In genomic region chr15:99425666-99426301, GRCh38 we compare ENCODE assay signal across 11 cellular contexts.
DNase-seq lines count a peak whose midpoint lies in the region; ATAC-seq, FAIRE-seq and TF ChIP-seq lines count a peak whose summit lies in the region.
"Had no signal": no experiment of that assay in that cellular context is flagged by ENCODE, and none has a peak within 500 bp of the region (broad histone marks: within the 10 kb centered on the region; RNA-seq: fewer than 3 reads in every experiment).

No MANE protein-coding gene starts in this region.

- no peaks in the 10 kb centered on the region for H4K20me1 ChIP-seq in keratinocyte (ENCODE audit: control insufficient read depth, extremely low read depth, insufficient read depth, low read length)

- H3K36me3 ChIP-seq in keratinocyte (ENCODE audit: control insufficient read depth in 2 of 2, extremely low read depth in 1 of 2, insufficient read depth in 2 of 2, low read length in 2 of 2), result no peaks in the 10 kb centered on the region

- H3K9me3 ChIP-seq in keratinocyte (ENCODE audit: control insufficient read depth, low read depth, low read length), result no peaks in the 10 kb centered on the region

- peak; percentile 30 to 75 (median 64) for TF ChIP-seq CTCF in keratinocyte (optimal IDR thresholded peaks at IDR 0.05 in 1 of 3, IDR thresholded peaks at IDR 0.05 in 1 of 3, conservative IDR thresholded peaks at IDR 0.05 in 1 of 3; ENCODE audit: extremely low read depth in 1 of 3, insufficient read depth in 2 of 3, low read length in 3 of 3)
- no peak for TF ChIP-seq CTCF in natural killer cell (IDR thresholded peaks at IDR 0.05)

- peak overlapping the region; percentile 90 for H2AFZ ChIP-seq in keratinocyte (ENCODE audit: control insufficient read depth, low read length)

- H3K36me3 Mint-ChIP-seq in T-helper 1 cell treated with Interleukin-12 subunit alpha and Interleukin-12 subunit beta and Interleukin-4 antibody, amounts not matched to agents 30 μg/mL and 1 μg/mL, for 36 hours (ENCODE audit: low read depth), result peaks cover 6% of the 10 kb centered on the region
- no peaks in the 10 kb centered on the region for H3K36me3 Mint-ChIP-seq in natural killer cell
- H3K36me3 Mint-ChIP-seq: natural killer cell treated with Interleukin-12 subunit alpha and Interleukin-12 subunit beta and Interleukin-15 and Interleukin-18, amount 100 ng/mL, for 72 hours had no signal

- dilution Hi-C loops in keratinocyte (cut with MboI; ENCODE audit: extremely low pct_ligation_motif_present, low sequenced_read_pairs), result no loop called here

- no peak overlapping the region for H3K4me3 ChIP-seq in keratinocyte (ENCODE audit: control insufficient read depth in 2 of 3, extremely low read depth in 1 of 3, insufficient read depth in 2 of 3, low read depth in 1 of 3, low read length in 3 of 3)

- H3K4me3 Mint-ChIP-seq in T-helper 1 cell treated with Interleukin-12 subunit alpha and Interleukin-12 subunit beta and Interleukin-4 antibody, amounts not matched to agents 30 μg/mL and 1 μg/mL, for 36 hours, result no peak overlapping the region
- no peak overlapping the region for H3K4me3 Mint-ChIP-seq in natural killer cell
- H3K4me3 Mint-ChIP-seq: activated naive CD4-positive, alpha-beta T cell treated with anti-CD3 and anti-CD28 coated beads for 36 hours had no signal

- H3K27ac ChIP-seq in keratinocyte (ENCODE audit: control insufficient read depth, insufficient read depth, low read length), result peak overlapping the region; percentile 69
- H3K27ac ChIP-seq in substantia nigra (ENCODE audit: low read depth, low read length, poor library complexity, severe bottlenecking), result peak overlapping the region; percentile 35

- H3K4me1 Mint-ChIP-seq in T-helper 1 cell treated with Interleukin-12 subunit alpha and Interleukin-12 subunit beta and Interleukin-4 antibody, amounts not matched to agents 30 μg/mL and 1 μg/mL, for 36 hours (ENCODE audit: low read depth), result peaks cover 50% of the 10 kb centered on the region
- H3K4me1 Mint-ChIP-seq in natural killer cell, result peaks cover 0 to 11% of the 10 kb centered on the region in 2 donors

- H3K27me3 Mint-ChIP-seq in T-helper 1 cell treated with Interleukin-12 subunit alpha and Interleukin-12 subunit beta and Interleukin-4 antibody, amounts not matched to agents 30 μg/mL and 1 μg/mL, for 36 hours (ENCODE audit: low read depth), result no peaks in the 10 kb centered on the region
- no peaks in the 10 kb centered on the region for H3K27me3 Mint-ChIP-seq in natural killer cell (ENCODE audit: low read depth in 2 of 2)
- H3K27me3 Mint-ChIP-seq: natural killer cell treated with Interleukin-12 subunit alpha and Interleukin-12 subunit beta and Interleukin-15 and Interleukin-18, amount 100 ng/mL, for 72 hours had no signal

- H3K9me3 Mint-ChIP-seq in T-helper 1 cell treated with Interleukin-12 subunit alpha and Interleukin-12 subunit beta and Interleukin-4 antibody, amounts not matched to agents 30 μg/mL and 1 μg/mL, for 36 hours, result peaks cover 11% of the 10 kb centered on the region
- H3K9me3 Mint-ChIP-seq in natural killer cell, result no peaks in the 10 kb centered on the region
- H3K9me3 Mint-ChIP-seq: activated naive CD4-positive, alpha-beta T cell treated with anti-CD3 and anti-CD28 coated beads for 36 hours; natural killer cell treated with Interleukin-12 subunit alpha and Interleukin-12 subunit beta and Interleukin-15 and Interleukin-18, amount 100 ng/mL, for 72 hours had no signal

- FAIRE-seq in keratinocyte (lab: Jason Lieb, UNC), result peak; percentile 41

- H3K4me2 ChIP-seq in keratinocyte (ENCODE audit: control insufficient read depth, extremely low read depth, insufficient read depth, low read depth, low read length), result peak overlapping the region; percentile 51

- DNase-seq in T-helper 1 cell (no peak), amniotic epithelial cell (ENCODE audit: low read depth) (peak; percentile 15), keratinocyte (ENCODE audit: low read depth, low spot score) (no peak), substantia nigra (lab: John Stamatoyannopoulos, UW) (no peak), natural killer cell (no peak), cortex of kidney (lab: John Stamatoyannopoulos, UW) (no peak), iPS-NIHi7 (ENCODE audit: extremely low spot score) (no peak)
- DNase-seq: NCI-H2227 treated with DMSO at 0.1 percent for 48 hours had no signal

- H3K4me1 ChIP-seq in keratinocyte (ENCODE audit: control insufficient read depth, extremely low read depth, insufficient read depth, low read length), result peaks cover 22% of the 10 kb centered on the region

- no peaks in the 10 kb centered on the region for H3K27me3 ChIP-seq in keratinocyte (ENCODE audit: control insufficient read depth, extremely low read depth, insufficient read depth, low read length)

- peak overlapping the region; percentile 73 for H3K27ac Mint-ChIP-seq in T-helper 1 cell treated with Interleukin-12 subunit alpha and Interleukin-12 subunit beta and Interleukin-4 antibody, amounts not matched to agents 30 μg/mL and 1 μg/mL, for 36 hours
- no peak overlapping the region for H3K27ac Mint-ChIP-seq in natural killer cell

- no peaks in the 10 kb centered on the region for H3K9me1 ChIP-seq in keratinocyte (ENCODE audit: control insufficient read depth, extremely low read depth, insufficient read depth, low read length)

- H3K79me2 ChIP-seq in keratinocyte (ENCODE audit: control insufficient read depth, insufficient read depth, low read length), result no peaks in the 10 kb centered on the region

- peak overlapping the region; percentile 60 for H3K9ac ChIP-seq in keratinocyte (ENCODE audit: control insufficient read depth, extremely low read depth, insufficient read depth, low read length)

- intact Hi-C loops in natural killer cell (cut with micrococcal nuclease), result no loop called here

- ATAC-seq in natural killer cell, result no peak
